Comparison of ENCODE assay signal across 8 cellular contexts in genomic region chr18:9575558-9575957, GRCh38. TPM values are rescaled to one million over a fixed set of nuclear protein-coding genes. Genes with fewer than 3 reads are reported as not detected.
DNase-seq lines count a peak whose midpoint lies in the region; ATAC-seq, FAIRE-seq and TF ChIP-seq lines count a peak whose summit lies in the region.

No MANE protein-coding gene starts in this region.

- ATAC-seq in HG03175 (IDR thresholded peaks at IDR 0.05; ENCODE audit: unreplicated experiment) (peak; percentile 75), HepG2 (peak; percentile 98)

- H3K9me3 ChIP-seq in HepG2 (ENCODE audit: low read length) (no peaks in the 10 kb centered on the region), thyroid gland (no peaks in the 10 kb centered on the region)

- peak overlapping the region; percentile 38 for H3K4me2 ChIP-seq in HepG2 (ENCODE audit: low read depth, low read length)

- no peak for TF ChIP-seq POLR2A in HepG2 (IDR thresholded peaks at IDR 0.05; ENCODE audit: insufficient read depth in 1 of 2, low read depth in 2 of 2, low read length in 2 of 2)
- TF ChIP-seq POLR2A in thyroid gland (IDR thresholded peaks at IDR 0.05) = no peak

- in situ Hi-C loops in HepG2 (cut with HindIII; ENCODE audit: extremely low pct_ligation_motif_present, low pct_unique_long_range_greater_than_20kb) = no loop called here

- intact Hi-C loops in HepG2 (cut with micrococcal nuclease; ENCODE audit: unreplicated experiment) (loop anchor here (2.0 to 10.0 kb wide), 5 partner anchors 37 to 217 kb away; partner anchors contain the start of gene PPP4R1), thyroid gland (cut with DNase I) (no loop called here)

- no peak overlapping the region for H3K9ac ChIP-seq in HepG2 (ENCODE audit: insufficient read depth, low read depth, low read length)

- TF ChIP-seq CTCF in HepG2 (CRISPR knock-in tag; IDR thresholded peaks at IDR 0.05) (peak; percentile 93), thyroid gland (IDR thresholded peaks at IDR 0.05) (peak; percentile 67 to 96 (median 87))

- no peaks in the 10 kb centered on the region for H3K27me3 ChIP-seq in HepG2 (ENCODE audit: control insufficient read depth in 1 of 2, insufficient read depth in 2 of 2, low read length in 2 of 2)
- no peaks in the 10 kb centered on the region for H3K27me3 ChIP-seq in thyroid gland

- no peak overlapping the region for H2AFZ ChIP-seq in HepG2 (ENCODE audit: low read length)

- H4K20me1 ChIP-seq in HepG2 (ENCODE audit: insufficient read depth, low read length) = peaks cover 7% of the 10 kb centered on the region; the same call in 1 of the 2 replicates

- CTCF ChIA-PET in HepG2 (lab: Yijun Ruan, JAX; ENCODE audit: low intra/inter-chr PET ratio, low total read pairs) = interaction anchor here (1.2 to 3.3 kb wide), 3 partner anchors 37 to 376 kb away, joined by 3 to 27 read pairs (median 3); no protein-coding TSS in a partner anchor
- CTCF ChIA-PET in activated CD4-positive, alpha-beta memory T cell treated with anti-CD3 and anti-CD28 coated beads, Interleukin-2, amount 10 ng/mL, durations not matched to agents 7 days and 5 days (lab: Charles Lee) = interaction anchor here (0.6 kb wide), 1 partner anchor 13 kb away, joined by 3 read pairs; no protein-coding TSS in a partner anchor

- POLR2A ChIA-PET in HepG2 (lab: Yijun Ruan, JAX) = interaction anchor here (0.6 to 1.2 kb wide), 7 partner anchors 18 to 338 kb away, joined by 3 to 5 read pairs (median 3); partner anchors contain the start of gene VAPA
- POLR2A ChIA-PET in activated CD4-positive, alpha-beta memory T cell treated with anti-CD3 and anti-CD28 coated beads, Interleukin-2, amount 10 ng/mL, durations not matched to agents 7 days and 5 days (lab: Charles Lee) = no interaction called here

- H3K36me3 ChIP-seq in HepG2 (replicated peaks in 1 of 2; ENCODE audit: control insufficient read depth in 1 of 2, insufficient read depth in 2 of 2, low read length in 2 of 2) (peaks cover 3 to 53% of the 10 kb centered on the region in 2 experiments; a peak in 4 of 5 replicates), thyroid gland (peaks cover 2 to 3% of the 10 kb centered on the region in 2 donors)

- no peaks in the 10 kb centered on the region for H3K27me3 Mint-ChIP-seq in activated CD4-positive, alpha-beta memory T cell treated with anti-CD3 and anti-CD28 coated beads, Interleukin-2, amount 10 ng/mL, durations not matched to agents 7 days and 5 days

- H3K79me2 ChIP-seq in HepG2 (ENCODE audit: insufficient read depth, low read length) = no peaks in the 10 kb centered on the region

- H3K4me3 Mint-ChIP-seq in activated CD4-positive, alpha-beta memory T cell treated with anti-CD3 and anti-CD28 coated beads, Interleukin-2, amount 10 ng/mL, durations not matched to agents 7 days and 5 days = no peak overlapping the region

- BruUV-seq in HepG2 (replicated peaks; lab: Mats Ljungman, UMichigan) = no TSS peak

- WGBS in HepG2 (ENCODE audit: low lambda C conversion rate) = 0% methylated on average over 5 of the region's 5 CpGs
- WGBS in thyroid gland, 2 donors = 4 to 8% methylated on average over 5 of the region's 5 CpGs

- no peak for TF ChIP-seq EP300 in HepG2 (IDR thresholded peaks at IDR 0.05; ENCODE audit: low read depth in 2 of 2, low read length in 2 of 2)
- no peak for TF ChIP-seq EP300 in HepG2 (CRISPR knock-in tag; IDR thresholded peaks at IDR 0.05; ENCODE audit: borderline replicate concordance)

- peak; percentile 98 for DNase-seq in OCI-M1 (lab: John Stamatoyannopoulos, UW)
- peak; percentile 96 for DNase-seq in dedifferentiated amniotic fluid mesenchymal stem cell (ENCODE audit: extremely low spot score)
- DNase-seq in HepG2 (ENCODE audit: low spot score) = peak; percentile 95
- DNase-seq in thyroid gland = peak; percentile 81 to 82
- no peak for DNase-seq in activated CD4-positive, alpha-beta memory T cell treated with anti-CD3 and anti-CD28 coated beads, Interleukin-2, amount 10 ng/mL, durations not matched to agents 7 days and 5 days
- no peak for DNase-seq in central memory CD4-positive, alpha-beta T cell

- H3K4me1 ChIP-seq in HepG2 (ENCODE audit: insufficient read depth, low read length) (peaks cover 9% of the 10 kb centered on the region), thyroid gland (peaks cover 4 to 6% of the 10 kb centered on the region in 2 donors)

- peak; percentile 91 for FAIRE-seq in G401.6 (lab: Jason Lieb, UNC)
- FAIRE-seq in HepG2 (lab: Jason Lieb, UNC) = peak; percentile 97

- H3K4me1 Mint-ChIP-seq in activated CD4-positive, alpha-beta memory T cell treated with anti-CD3 and anti-CD28 coated beads, Interleukin-2, amount 10 ng/mL, durations not matched to agents 7 days and 5 days = no peaks in the 10 kb centered on the region

- H3K9me3 Mint-ChIP-seq in activated CD4-positive, alpha-beta memory T cell treated with anti-CD3 and anti-CD28 coated beads, Interleukin-2, amount 10 ng/mL, durations not matched to agents 7 days and 5 days = no peaks in the 10 kb centered on the region

- peaks cover 34% of the 10 kb centered on the region for H3K36me3 Mint-ChIP-seq in activated CD4-positive, alpha-beta memory T cell treated with anti-CD3 and anti-CD28 coated beads, Interleukin-2, amount 10 ng/mL, durations not matched to agents 7 days and 5 days (ENCODE audit: low read depth)

- TF ChIP-seq RAD21 in HepG2 (CRISPR knock-in tag; IDR thresholded peaks at IDR 0.05) = peak; percentile 80; the same call in 1 of the 2 replicates

- H3K27ac ChIP-seq in HepG2 (ENCODE audit: extremely low read length, insufficient read depth, low read length) (peak overlapping the region; percentile 48), thyroid gland (peak overlapping the region in 1 of 3 donors; percentile 42)

- no peak overlapping the region for H3K27ac Mint-ChIP-seq in activated CD4-positive, alpha-beta memory T cell treated with anti-CD3 and anti-CD28 coated beads, Interleukin-2, amount 10 ng/mL, durations not matched to agents 7 days and 5 days

- H3K4me3 ChIP-seq in HepG2 (replicated peaks in 1 of 3; ENCODE audit: insufficient read depth in 1 of 3, low read depth in 2 of 3, low read length in 3 of 3) = no peak overlapping the region
- H3K4me3 ChIP-seq in thyroid gland (replicated peaks in 1 of 3) = no peak overlapping the region

TF ChIP-seq in HepG2, 621 proteins besides CTCF, POLR2A, EP300 and RAD21 (continues in another document):
- TF ChIP-seq, protein P1, sequence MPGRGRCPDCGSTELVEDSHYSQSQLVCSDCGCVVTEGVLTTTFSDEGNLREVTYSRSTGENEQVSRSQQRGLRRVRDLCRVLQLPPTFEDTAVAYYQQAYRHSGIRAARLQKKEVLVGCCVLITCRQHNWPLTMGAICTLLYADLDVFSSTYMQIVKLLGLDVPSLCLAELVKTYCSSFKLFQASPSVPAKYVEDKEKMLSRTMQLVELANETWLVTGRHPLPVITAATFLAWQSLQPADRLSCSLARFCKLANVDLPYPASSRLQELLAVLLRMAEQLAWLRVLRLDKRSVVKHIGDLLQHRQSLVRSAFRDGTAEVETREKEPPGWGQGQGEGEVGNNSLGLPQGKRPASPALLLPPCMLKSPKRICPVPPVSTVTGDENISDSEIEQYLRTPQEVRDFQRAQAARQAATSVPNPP (CRISPR knock-in tag; IDR thresholded peaks at IDR 0.05) = no peak
- TF ChIP-seq, protein P2, sequence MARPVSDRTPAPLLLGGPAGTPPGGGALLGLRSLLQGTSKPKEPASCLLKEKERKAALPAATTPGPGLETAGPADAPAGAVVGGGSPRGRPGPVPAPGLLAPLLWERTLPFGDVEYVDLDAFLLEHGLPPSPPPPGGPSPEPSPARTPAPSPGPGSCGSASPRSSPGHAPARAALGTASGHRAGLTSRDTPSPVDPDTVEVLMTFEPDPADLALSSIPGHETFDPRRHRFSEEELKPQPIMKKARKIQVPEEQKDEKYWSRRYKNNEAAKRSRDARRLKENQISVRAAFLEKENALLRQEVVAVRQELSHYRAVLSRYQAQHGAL (CRISPR knock-in tag; IDR thresholded peaks at IDR 0.05; ENCODE audit: not compliant biosample characterization) = no peak

RNA-seq across cellular contexts. Expression of gene PPP4R1, which starts 38.8 kb away (rescaled TPM):
- 66.5 and 84.6 TPM in 2 replicates for total RNA-seq in HepG2 (2016; rRNA removed; fragmentation: Illumina TruSeq; extraction: Trizol)
- total RNA-seq in HepG2 (2016; cell fraction: cytosol; rRNA removed; fragmentation: Illumina TruSeq; extraction: Trizol; ENCODE audit: low read depth) = 144 and 170 TPM in 2 replicates
- 69.2 and 85.3 TPM in 2 replicates for total RNA-seq in HepG2 (2016; cell fraction: insoluble cytoplasmic fraction; rRNA removed; fragmentation: Illumina TruSeq; extraction: Trizol)
- 85.0 and 109 TPM in 2 replicates for total RNA-seq in HepG2 (2016; cell fraction: membrane; rRNA removed; fragmentation: Illumina TruSeq; extraction: Trizol)
- 69.1 and 76.3 TPM in 2 replicates for total RNA-seq in HepG2 (2016; cell fraction: nucleus; rRNA removed; fragmentation: Illumina TruSeq; extraction: Trizol)
- 67.2 and 72.4 TPM in 2 replicates for polyA plus RNA-seq in HepG2 (2011; rRNA removed)
- 55.0 and 59.0 TPM in 2 replicates for polyA plus RNA-seq in HepG2 (2011; cell fraction: cytosol; rRNA removed)
- 76.7 and 84.0 TPM in 2 replicates for polyA plus RNA-seq in HepG2 (2011; cell fraction: nucleus; rRNA removed)
- 35.3 and 48.1 TPM in 2 replicates for polyA plus RNA-seq in HepG2 (2012)
- 6.3 and 6.5 TPM in 2 replicates for polyA plus RNA-seq in HepG2 (2016; cell fraction: cytosol; fragmentation: Illumina TruSeq; extraction: Trizol; ENCODE audit: low read depth)
- 50.5 and 52.3 TPM in 2 replicates for polyA plus RNA-seq in HepG2 (2016; cell fraction: insoluble cytoplasmic fraction; fragmentation: Illumina TruSeq; extraction: Trizol; ENCODE audit: low read depth)
- 18.9 and 22.6 TPM in 2 replicates for polyA plus RNA-seq in HepG2 (2016; cell fraction: membrane; fragmentation: Illumina TruSeq; extraction: Trizol; ENCODE audit: low read depth)
- 68.2 and 72.2 TPM in 2 replicates for polyA plus RNA-seq in HepG2 (2016; cell fraction: nucleus; fragmentation: Illumina TruSeq; extraction: Trizol; ENCODE audit: insufficient read depth, low read depth)
- polyA minus RNA-seq in HepG2 (2011; rRNA and poly(A)+ RNA removed; ENCODE audit: low replicate concordance) = 122 and 149 TPM in 2 replicates
- 33.5 and 74.3 TPM in 2 replicates for polyA minus RNA-seq in HepG2 (2011; cell fraction: cytosol; rRNA and poly(A)+ RNA removed)
- 130 and 145 TPM in 2 replicates for polyA minus RNA-seq in HepG2 (2011; cell fraction: nucleus; rRNA and poly(A)+ RNA removed)
- 100 to 1,000 TPM in 3 of 4 donors, 10 to 100 TPM in 1; 95.5 to 170 (median 110) TPM for total RNA-seq in thyroid gland
- 10 to 100 TPM; 54.0 to 59.7 TPM for total RNA-seq in activated CD4-positive, alpha-beta memory T cell treated with anti-CD3 and anti-CD28 coated beads, Interleukin-2, amount 10 ng/mL, durations not matched to agents 7 days and 5 days

Comparison
In these comparisons a context has a peak if more than half of its experiments do, and no peak if none do; other contexts are left out.
1. DNase-seq: peak in OCI-M1 (single experiment), dedifferentiated amniotic fluid mesenchymal stem cell (single experiment), HepG2 (single experiment) and thyroid gland (2 of 2); none in activated CD4-positive, alpha-beta memory T cell treated with anti-CD3 and anti-CD28 coated beads, Interleukin-2, amount 10 ng/mL, durations not matched to agents 7 days and 5 days (single experiment) and central memory CD4-positive, alpha-beta T cell (single experiment).